1 cellular context compared by ENCODE assay signal in genomic region chr22:30317778-30318177, GRCh38.
A peak's percentile ranks its signal among the peaks of the same experiment; 100 is the strongest.
TF ChIP-seq lines count a peak whose summit lies in the region.

No MANE protein-coding gene starts in this region.

TF ChIP-seq in HepG2, 621 proteins besides CTCF, POLR2A, EP300 and RAD21:
- TF ChIP-seq HNF4A (CRISPR knock-in tag; IDR thresholded peaks at IDR 0.05) = 0 out of 2 replicates have a peak, but pooled peaks have one; percentile 19
- TF ChIP-seq, protein P1, sequence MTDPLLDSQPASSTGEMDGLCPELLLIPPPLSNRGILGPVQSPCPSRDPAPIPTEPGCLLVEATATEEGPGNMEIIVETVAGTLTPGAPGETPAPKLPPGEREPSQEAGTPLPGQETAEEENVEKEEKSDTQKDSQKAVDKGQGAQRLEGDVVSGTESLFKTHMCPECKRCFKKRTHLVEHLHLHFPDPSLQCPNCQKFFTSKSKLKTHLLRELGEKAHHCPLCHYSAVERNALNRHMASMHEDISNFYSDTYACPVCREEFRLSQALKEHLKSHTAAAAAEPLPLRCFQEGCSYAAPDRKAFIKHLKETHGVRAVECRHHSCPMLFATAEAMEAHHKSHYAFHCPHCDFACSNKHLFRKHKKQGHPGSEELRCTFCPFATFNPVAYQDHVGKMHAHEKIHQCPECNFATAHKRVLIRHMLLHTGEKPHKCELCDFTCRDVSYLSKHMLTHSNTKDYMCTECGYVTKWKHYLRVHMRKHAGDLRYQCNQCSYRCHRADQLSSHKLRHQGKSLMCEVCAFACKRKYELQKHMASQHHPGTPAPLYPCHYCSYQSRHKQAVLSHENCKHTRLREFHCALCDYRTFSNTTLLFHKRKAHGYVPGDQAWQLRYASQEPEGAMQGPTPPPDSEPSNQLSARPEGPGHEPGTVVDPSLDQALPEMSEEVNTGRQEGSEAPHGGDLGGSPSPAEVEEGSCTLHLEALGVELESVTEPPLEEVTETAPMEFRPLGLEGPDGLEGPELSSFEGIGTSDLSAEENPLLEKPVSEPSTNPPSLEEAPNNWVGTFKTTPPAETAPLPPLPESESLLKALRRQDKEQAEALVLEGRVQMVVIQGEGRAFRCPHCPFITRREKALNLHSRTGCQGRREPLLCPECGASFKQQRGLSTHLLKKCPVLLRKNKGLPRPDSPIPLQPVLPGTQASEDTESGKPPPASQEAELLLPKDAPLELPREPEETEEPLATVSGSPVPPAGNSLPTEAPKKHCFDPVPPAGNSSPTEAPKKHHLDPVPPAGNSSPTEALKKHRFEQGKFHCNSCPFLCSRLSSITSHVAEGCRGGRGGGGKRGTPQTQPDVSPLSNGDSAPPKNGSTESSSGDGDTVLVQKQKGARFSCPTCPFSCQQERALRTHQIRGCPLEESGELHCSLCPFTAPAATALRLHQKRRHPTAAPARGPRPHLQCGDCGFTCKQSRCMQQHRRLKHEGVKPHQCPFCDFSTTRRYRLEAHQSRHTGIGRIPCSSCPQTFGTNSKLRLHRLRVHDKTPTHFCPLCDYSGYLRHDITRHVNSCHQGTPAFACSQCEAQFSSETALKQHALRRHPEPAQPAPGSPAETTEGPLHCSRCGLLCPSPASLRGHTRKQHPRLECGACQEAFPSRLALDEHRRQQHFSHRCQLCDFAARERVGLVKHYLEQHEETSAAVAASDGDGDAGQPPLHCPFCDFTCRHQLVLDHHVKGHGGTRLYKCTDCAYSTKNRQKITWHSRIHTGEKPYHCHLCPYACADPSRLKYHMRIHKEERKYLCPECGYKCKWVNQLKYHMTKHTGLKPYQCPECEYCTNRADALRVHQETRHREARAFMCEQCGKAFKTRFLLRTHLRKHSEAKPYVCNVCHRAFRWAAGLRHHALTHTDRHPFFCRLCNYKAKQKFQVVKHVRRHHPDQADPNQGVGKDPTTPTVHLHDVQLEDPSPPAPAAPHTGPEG (CRISPR knock-in tag; IDR thresholded peaks at IDR 0.05) = no peak
